15 cellular contexts compared by ENCODE assay signal in the genomic region with DNA sequence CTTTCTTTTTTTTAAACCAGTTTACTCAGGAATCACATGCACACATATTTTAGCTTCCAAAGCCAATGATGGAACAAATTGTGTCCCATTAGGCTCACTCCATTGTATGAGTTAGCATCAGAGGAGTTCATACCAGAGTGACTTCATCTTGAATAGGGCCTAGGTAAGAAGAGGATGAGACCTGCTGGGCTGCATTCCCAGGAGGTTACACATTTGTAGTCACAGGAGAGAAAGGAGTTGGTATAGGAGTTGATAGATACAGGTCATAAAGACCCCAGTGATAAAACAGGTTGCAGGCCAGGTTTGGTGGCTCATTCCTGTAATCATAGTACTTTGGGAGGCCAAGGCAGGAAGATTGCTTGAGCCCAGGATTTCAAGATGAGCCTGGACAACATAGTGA. TPM values are rescaled to one million over a fixed set of nuclear protein-coding genes. Genes with fewer than 3 reads are reported as not detected.
A peak's percentile ranks its signal among the peaks of the same experiment; 100 is the strongest.
DNase-seq lines count a peak whose midpoint lies in the region; ATAC-seq and TF ChIP-seq lines count a peak whose summit lies in the region.
"Had no signal": no experiment of that assay in that cellular context is flagged by ENCODE, and none has a peak within 500 bp of the region (broad histone marks: within the 10 kb centered on the region; RNA-seq: fewer than 3 reads in every experiment).

No MANE protein-coding gene starts in this region.

- intact Hi-C loops in mammary epithelial cell (cut with micrococcal nuclease) (no loop called here), breast epithelium (cut with DNase I; ENCODE audit: low total_unique reads) (no loop called here)
- intact Hi-C loops in activated CD8-positive, alpha-beta T cell treated with anti-CD3 and anti-CD28 coated beads for 36 hours (cut with micrococcal nuclease), result loop anchor here (10.0 kb wide), 3 partner anchors 534 to 1864 kb away; no protein-coding TSS in a partner anchor

- no peaks in the 10 kb centered on the region for H4K20me1 ChIP-seq in mammary epithelial cell (ENCODE audit: insufficient read depth, low read length)
- H4K20me1 ChIP-seq: BLaER1 had no signal

- peaks cover 5% of the 10 kb centered on the region for H3K4me1 Mint-ChIP-seq in activated CD8-positive, alpha-beta T cell treated with anti-CD3 and anti-CD28 coated beads for 36 hours (ENCODE audit: low read depth)

- BruUV-seq in mammary epithelial cell (replicated peaks; lab: Mats Ljungman, UMichigan), result no TSS peak

- no peaks in the 10 kb centered on the region for H3K79me2 ChIP-seq in mammary epithelial cell (ENCODE audit: insufficient read depth, low read length)
- no peaks in the 10 kb centered on the region for H3K79me2 ChIP-seq in trophoblast cell (ENCODE audit: control insufficient read depth, insufficient read depth, low read length, poor library complexity)

- H3K4me3 ChIP-seq in mammary epithelial cell (replicated peaks in 1 of 3; ENCODE audit: insufficient read depth in 1 of 3, low read depth in 2 of 3, low read length in 3 of 3), result no peak overlapping the region
- no peak overlapping the region for H3K4me3 ChIP-seq in breast epithelium
- no peak overlapping the region for H3K4me3 ChIP-seq in trophoblast cell (ENCODE audit: low read depth, low read length)
- H3K4me3 ChIP-seq: BLaER1 had no signal

- H3K36me3 Mint-ChIP-seq in activated CD8-positive, alpha-beta T cell treated with anti-CD3 and anti-CD28 coated beads for 36 hours (ENCODE audit: low read depth), result no peaks in the 10 kb centered on the region

- CTCF ChIA-PET in mammary epithelial cell (lab: Charles Lee; ENCODE audit: low non-redundant PET), result interaction anchor here (0.6 kb wide), 1 partner anchor 861 kb away, joined by 3 read pairs; the partner anchor contains the start of gene FIP1L1
- CTCF ChIA-PET in activated CD8-positive, alpha-beta T cell treated with anti-CD3 and anti-CD28 coated beads for 36 hours (lab: Charles Lee), result no interaction called here

- H2AFZ ChIP-seq in mammary epithelial cell (ENCODE audit: low read depth, low read length) (no peak overlapping the region), trophoblast cell (ENCODE audit: insufficient read depth, low read length, poor library complexity) (no peak overlapping the region)

- H3K27me3 Mint-ChIP-seq in activated CD8-positive, alpha-beta T cell treated with anti-CD3 and anti-CD28 coated beads for 36 hours, result peaks cover 19% of the 10 kb centered on the region

- in situ Hi-C loops in mammary epithelial cell (cut with MboI; ENCODE audit: low sequenced_read_pairs in 2 of 2), result loop anchor here (25.0 kb wide), 4 partner anchors 651 to 2001 kb away; partner anchors contain the start of gene LNX1 (in 1 of the 2)

- no peak overlapping the region for H2BK5ac ChIP-seq in trophoblast cell (ENCODE audit: low read depth, low read length, poor library complexity)

- no peak overlapping the region for H3K23ac ChIP-seq in trophoblast cell (ENCODE audit: low read length)

- peak; percentile 63 for DNase-seq in mammary epithelial cell
- no peak for DNase-seq in breast epithelium (ENCODE audit: low spot score in 2 of 2)
- peak; percentile 68 to 91 for DNase-seq in foreskin keratinocyte
- DNase-seq in trophoblast cell, result peak; percentile 86 to 92
- DNase-seq in activated CD8-positive, alpha-beta T cell treated with anti-CD3 and anti-CD28 coated beads for 36 hours, result no peak
- no peak for DNase-seq in HUDEP-2 (lab: John Stamatoyannopoulos, UW; ENCODE audit: unreplicated experiment in 76 of 76)
- DNase-seq: AML-193, Calu3, DMS 273 treated with DMSO at 0.1 percent for 48 hours, HCEC 1CT, HFFc6 had no signal

- H3K27me3 ChIP-seq in mammary epithelial cell (ENCODE audit: insufficient read depth, low read length) (no peaks in the 10 kb centered on the region), breast epithelium (no peaks in the 10 kb centered on the region), foreskin keratinocyte (peaks cover 9% of the 10 kb centered on the region), trophoblast cell (ENCODE audit: insufficient read depth, low read length) (no peaks in the 10 kb centered on the region)

- POLR2A ChIA-PET in activated CD8-positive, alpha-beta T cell treated with anti-CD3 and anti-CD28 coated beads for 36 hours (lab: Charles Lee), result no interaction called here

- TF ChIP-seq CTCF in mammary epithelial cell (conservative IDR thresholded peaks at IDR 0.05 in 1 of 2, IDR thresholded peaks at IDR 0.05 in 1 of 2; ENCODE audit: extremely low read depth in 1 of 2, insufficient read depth in 1 of 2, low read depth in 1 of 2, low read length in 2 of 2) (no peak), breast epithelium (IDR thresholded peaks at IDR 0.05) (no peak), foreskin keratinocyte (conservative IDR thresholded peaks at IDR 0.05) (no peak)
- TF ChIP-seq CTCF in activated CD8-positive, alpha-beta T cell treated with anti-CD3 and anti-CD28 coated beads for 36 hours (IDR thresholded peaks at IDR 0.05), result no peak

- no peak overlapping the region for H3K4me3 Mint-ChIP-seq in activated CD8-positive, alpha-beta T cell treated with anti-CD3 and anti-CD28 coated beads for 36 hours
- H3K4me3 Mint-ChIP-seq: HFFc6 had no signal

- dilution Hi-C loops in mammary epithelial cell (cut with HindIII; ENCODE audit: low sequenced_read_pairs), result no loop called here

- ATAC-seq in foreskin keratinocyte, result peak; percentile 70
- ATAC-seq in activated CD8-positive, alpha-beta T cell treated with anti-CD3 and anti-CD28 coated beads for 36 hours, result no peak
- no peak for ATAC-seq in HG03039 (IDR thresholded peaks at IDR 0.05; ENCODE audit: unreplicated experiment)

- no peak overlapping the region for H3K14ac ChIP-seq in trophoblast cell (ENCODE audit: low read length)

- H3K9me3 ChIP-seq in mammary epithelial cell (replicated peaks; ENCODE audit: insufficient read depth, low read length) (peaks cover 12% of the 10 kb centered on the region), breast epithelium (peaks cover 0 to 20% of the 10 kb centered on the region in 2 donors), trophoblast cell (ENCODE audit: insufficient read depth, low read depth, low read length) (peaks cover 5% of the 10 kb centered on the region)

- H2BK120ac ChIP-seq in trophoblast cell (ENCODE audit: insufficient read depth, low read length, poor library complexity), result no peak overlapping the region

- H3K4me1 ChIP-seq in mammary epithelial cell (ENCODE audit: insufficient read depth, low read length), result peaks cover 7% of the 10 kb centered on the region
- peaks cover 0 to 6% of the 10 kb centered on the region in 2 donors for H3K4me1 ChIP-seq in breast epithelium
- H3K4me1 ChIP-seq in foreskin keratinocyte, result no peaks in the 10 kb centered on the region
- H3K4me1 ChIP-seq in trophoblast cell (ENCODE audit: control insufficient read depth in 1 of 2, insufficient read depth in 2 of 2, low read length in 2 of 2), result peaks cover 0 to 11% of the 10 kb centered on the region in 2 experiments
- H3K4me1 ChIP-seq: BLaER1 had no signal

- H2AK5ac ChIP-seq in trophoblast cell (ENCODE audit: low read length), result no peak overlapping the region

- no peak overlapping the region for H3K27ac Mint-ChIP-seq in activated CD8-positive, alpha-beta T cell treated with anti-CD3 and anti-CD28 coated beads for 36 hours
- H3K27ac Mint-ChIP-seq: HFFc6 had no signal

- no peak overlapping the region for H3K4me2 ChIP-seq in mammary epithelial cell (ENCODE audit: insufficient read depth, low read depth, low read length)
- H3K4me2 ChIP-seq in trophoblast cell (ENCODE audit: low read length), result no peak overlapping the region
- H3K4me2 ChIP-seq: BLaER1 had no signal

- H3K9me3 Mint-ChIP-seq in activated CD8-positive, alpha-beta T cell treated with anti-CD3 and anti-CD28 coated beads for 36 hours, result no peaks in the 10 kb centered on the region

- H3K9ac ChIP-seq in mammary epithelial cell (ENCODE audit: insufficient read depth, low read length), result no peak overlapping the region
- H3K9ac ChIP-seq in trophoblast cell (ENCODE audit: low read length), result no peak overlapping the region
- H3K9ac ChIP-seq: BLaER1 had no signal

- H3K36me3 ChIP-seq in mammary epithelial cell (ENCODE audit: insufficient read depth, low read length) (no peaks in the 10 kb centered on the region), breast epithelium (no peaks in the 10 kb centered on the region), trophoblast cell (ENCODE audit: control insufficient read depth in 1 of 2, insufficient read depth in 2 of 2, low read length in 2 of 2) (peaks cover 0 to 4% of the 10 kb centered on the region in 2 experiments)
- H3K36me3 ChIP-seq: BLaER1 had no signal

- peaks cover 6% of the 10 kb centered on the region for H3K79me1 ChIP-seq in trophoblast cell (ENCODE audit: low read length)

- no peak overlapping the region for H3K27ac ChIP-seq in mammary epithelial cell (ENCODE audit: insufficient read depth, low read depth, low read length)
- H3K27ac ChIP-seq in breast epithelium, result no peak overlapping the region
- no peak overlapping the region for H3K27ac ChIP-seq in foreskin keratinocyte
- no peak overlapping the region for H3K27ac ChIP-seq in trophoblast cell (ENCODE audit: low read depth, low read length)
- H3K27ac ChIP-seq: 22Rv1, BLaER1, HL-60 had no signal

- no peak overlapping the region for H2BK12ac ChIP-seq in trophoblast cell (ENCODE audit: low read length)

- no peak overlapping the region for H4K12ac ChIP-seq in trophoblast cell (ENCODE audit: low read depth, low read length)

- H4K91ac ChIP-seq in trophoblast cell (ENCODE audit: low read depth, low read length), result no peak overlapping the region

- no peak for TF ChIP-seq POLR2A in breast epithelium (IDR thresholded peaks at IDR 0.05)

- no peak overlapping the region for H3K4ac ChIP-seq in trophoblast cell (ENCODE audit: low read depth, low read length)

- H4K8ac ChIP-seq in trophoblast cell (ENCODE audit: low read depth, low read length), result no peak overlapping the region

- H3K18ac ChIP-seq in trophoblast cell (ENCODE audit: low read length), result no peak overlapping the region

RNA-seq across cellular contexts. Expression of gene PDGFRA, which starts 9.3 kb away (rescaled TPM):
- 1 to 10 TPM in 1 of 2 donors, under 1 TPM in 1; 0.33 to 2.2 TPM for total RNA-seq in mammary epithelial cell
- polyA plus RNA-seq in mammary epithelial cell, result 0.20 TPM
- polyA minus RNA-seq in mammary epithelial cell, result not detected
- 100 to 1,000 TPM; 125 to 154 (median 130) TPM for total RNA-seq in breast epithelium
- 0.07 TPM in 1 of 2 replicates, not detected in the other for total RNA-seq in foreskin keratinocyte
- not detected in 2 replicates for polyA plus RNA-seq in foreskin keratinocyte
- 16.1 and 18.0 TPM in 2 replicates for polyA plus RNA-seq in trophoblast cell (2013)
- not detected for total RNA-seq in activated CD8-positive, alpha-beta T cell treated with anti-CD3 and anti-CD28 coated beads for 36 hours
- total RNA-seq: Calu3 had no signal

Comparison
In these comparisons a context has a peak if more than half of its experiments do, and no peak if none do; other contexts are left out.
1. DNase-seq: peak in mammary epithelial cell (single experiment), foreskin keratinocyte (2 of 2) and trophoblast cell (2 of 2); none in breast epithelium (0 of 2), activated CD8-positive, alpha-beta T cell treated with anti-CD3 and anti-CD28 coated beads for 36 hours (single experiment) and HUDEP-2 (0 of 76).
2. RNA of gene PDGFRA, which starts 9.3 kb away (total RNA-seq): 125 to 154 TPM in breast epithelium; 0.33 to 2.2 TPM in mammary epithelial cell, 0.07 TPM in foreskin keratinocyte and not detected in activated CD8-positive, alpha-beta T cell treated with anti-CD3 and anti-CD28 coated beads for 36 hours; every median in the first group is over 10 times any median in the second.